8 cellular contexts compared by ENCODE assay signal in genomic region chr10:80461208-80462183, GRCh38. TPM values are rescaled to one million over a fixed set of nuclear protein-coding genes. Genes with fewer than 3 reads are reported as not detected.
DNase-seq lines count a peak whose midpoint lies in the region; ATAC-seq lines count a peak whose summit lies in the region.

No MANE protein-coding gene starts in this region.

- peaks cover 20% of the 10 kb centered on the region for H3K36me3 Mint-ChIP-seq in activated T-helper 1 cell treated with anti-CD3 and anti-CD28 coated beads, Interleukin-12 subunit alpha, Interleukin-12 subunit beta, Interleukin-2, Interleukin-4 antibody, amounts not matched to agents 30 ng/mL and 10 ng/mL and 1 ng/mL, durations not matched to agents 14 hours and 24 hours and 36 hours (ENCODE audit: low read depth)

- H3K9ac ChIP-seq in iPS-15b (ENCODE audit: low read depth, low read length): peak overlapping the region; percentile 47

- no peaks in the 10 kb centered on the region for H3K9me3 Mint-ChIP-seq in activated T-helper 1 cell treated with anti-CD3 and anti-CD28 coated beads, Interleukin-12 subunit alpha, Interleukin-12 subunit beta, Interleukin-2, Interleukin-4 antibody, amounts not matched to agents 30 ng/mL and 10 ng/mL and 1 ng/mL, durations not matched to agents 14 hours and 24 hours and 36 hours
- no peaks in the 10 kb centered on the region for H3K9me3 Mint-ChIP-seq in stimulated activated naive CD8-positive, alpha-beta T cell treated with anti-CD3 and anti-CD28 coated beads, Interleukin-15, amount 100 ng/mL, for 72 hours

- ATAC-seq in stimulated activated naive CD8-positive, alpha-beta T cell treated with anti-CD3 and anti-CD28 coated beads, Interleukin-15, amount 100 ng/mL, for 72 hours: no peak
- ATAC-seq in GM21423 (IDR thresholded peaks at IDR 0.05; ENCODE audit: unreplicated experiment): no peak

- peaks cover 98% of the 10 kb centered on the region for H3K4me1 Mint-ChIP-seq in activated T-helper 1 cell treated with anti-CD3 and anti-CD28 coated beads, Interleukin-12 subunit alpha, Interleukin-12 subunit beta, Interleukin-2, Interleukin-4 antibody, amounts not matched to agents 30 ng/mL and 10 ng/mL and 1 ng/mL, durations not matched to agents 14 hours and 24 hours and 36 hours (ENCODE audit: low read depth)
- H3K4me1 Mint-ChIP-seq in stimulated activated naive CD8-positive, alpha-beta T cell treated with anti-CD3 and anti-CD28 coated beads, Interleukin-15, amount 100 ng/mL, for 72 hours: peaks cover 98% of the 10 kb centered on the region

- intact Hi-C loops in activated T-helper 1 cell treated with anti-CD3 and anti-CD28 coated beads, Interleukin-12 subunit alpha, Interleukin-12 subunit beta, Interleukin-2, Interleukin-4 antibody, amounts not matched to agents 30 ng/mL and 10 ng/mL and 1 ng/mL, durations not matched to agents 14 hours and 24 hours and 36 hours (cut with micrococcal nuclease): loop anchor here (10.0 kb wide), 1 partner anchor 1217 kb away; no protein-coding TSS in a partner anchor

- peak overlapping the region; percentile 98 for H3K4me3 Mint-ChIP-seq in activated T-helper 1 cell treated with anti-CD3 and anti-CD28 coated beads, Interleukin-12 subunit alpha, Interleukin-12 subunit beta, Interleukin-2, Interleukin-4 antibody, amounts not matched to agents 30 ng/mL and 10 ng/mL and 1 ng/mL, durations not matched to agents 14 hours and 24 hours and 36 hours
- H3K4me3 Mint-ChIP-seq in stimulated activated naive CD8-positive, alpha-beta T cell treated with anti-CD3 and anti-CD28 coated beads, Interleukin-15, amount 100 ng/mL, for 72 hours: peak overlapping the region; percentile 71 to 81

- peaks cover 4% of the 10 kb centered on the region for H3K27me3 ChIP-seq in iPS-15b (ENCODE audit: control insufficient read depth, insufficient read depth, low read length)

- no peaks in the 10 kb centered on the region for H3K27me3 Mint-ChIP-seq in activated T-helper 1 cell treated with anti-CD3 and anti-CD28 coated beads, Interleukin-12 subunit alpha, Interleukin-12 subunit beta, Interleukin-2, Interleukin-4 antibody, amounts not matched to agents 30 ng/mL and 10 ng/mL and 1 ng/mL, durations not matched to agents 14 hours and 24 hours and 36 hours (ENCODE audit: insufficient read depth)
- no peaks in the 10 kb centered on the region for H3K27me3 Mint-ChIP-seq in stimulated activated naive CD8-positive, alpha-beta T cell treated with anti-CD3 and anti-CD28 coated beads, Interleukin-15, amount 100 ng/mL, for 72 hours

- peaks cover 38% of the 10 kb centered on the region for H3K4me1 ChIP-seq in iPS-15b (ENCODE audit: control insufficient read depth, insufficient read depth, low read length)

- DNase-seq in SIG-M5 treated with dmso at 0.1 percent for 504 hours (lab: John Stamatoyannopoulos, UW; ENCODE audit: unreplicated experiment) (peak; percentile 43), SIG-M5 (lab: John Stamatoyannopoulos, UW) (no peak), epidermal melanocyte (ENCODE audit: insufficient read length, low spot score) (no peak)
- DNase-seq in activated T-helper 1 cell treated with anti-CD3 and anti-CD28 coated beads, Interleukin-12 subunit alpha, Interleukin-12 subunit beta, Interleukin-2, Interleukin-4 antibody, amounts not matched to agents 30 ng/mL and 10 ng/mL and 1 ng/mL, durations not matched to agents 14 hours and 24 hours and 36 hours (ENCODE audit: low spot score): no peak
- DNase-seq in stimulated activated naive CD8-positive, alpha-beta T cell treated with anti-CD3 and anti-CD28 coated beads, Interleukin-15, amount 100 ng/mL, for 72 hours: no peak
- DNase-seq in effector CD8-positive, alpha-beta T cell (lab: John Stamatoyannopoulos, UW): no peak

- no peaks in the 10 kb centered on the region for H3K9me3 ChIP-seq in iPS-15b (ENCODE audit: control insufficient read depth, insufficient read depth, low read length)

- H3K4me3 ChIP-seq in iPS-15b (ENCODE audit: low read depth, low read length): no peak overlapping the region

- H3K27ac Mint-ChIP-seq in activated T-helper 1 cell treated with anti-CD3 and anti-CD28 coated beads, Interleukin-12 subunit alpha, Interleukin-12 subunit beta, Interleukin-2, Interleukin-4 antibody, amounts not matched to agents 30 ng/mL and 10 ng/mL and 1 ng/mL, durations not matched to agents 14 hours and 24 hours and 36 hours: peak overlapping the region; percentile 88
- peak overlapping the region; percentile 23 to 89 for H3K27ac Mint-ChIP-seq in stimulated activated naive CD8-positive, alpha-beta T cell treated with anti-CD3 and anti-CD28 coated beads, Interleukin-15, amount 100 ng/mL, for 72 hours

- H3K36me3 ChIP-seq in iPS-15b (ENCODE audit: control insufficient read depth, insufficient read depth, low read length): no peaks in the 10 kb centered on the region

RNA-seq across cellular contexts. Expression of gene TSPAN14, which starts 7.4 kb away (rescaled TPM):
- total RNA-seq in activated T-helper 1 cell treated with anti-CD3 and anti-CD28 coated beads, Interleukin-12 subunit alpha, Interleukin-12 subunit beta, Interleukin-2, Interleukin-4 antibody, amounts not matched to agents 30 ng/mL and 10 ng/mL and 1 ng/mL, durations not matched to agents 14 hours and 24 hours and 36 hours: 75.4 and 81.9 TPM in 2 replicates

RNA-seq across cellular contexts. Expression of gene PRXL2A, which starts 53.1 kb away (rescaled TPM):
- total RNA-seq in activated T-helper 1 cell treated with anti-CD3 and anti-CD28 coated beads, Interleukin-12 subunit alpha, Interleukin-12 subunit beta, Interleukin-2, Interleukin-4 antibody, amounts not matched to agents 30 ng/mL and 10 ng/mL and 1 ng/mL, durations not matched to agents 14 hours and 24 hours and 36 hours: 11.9 and 13.2 TPM in 2 replicates
